Comparison of ENCODE assay signal across 9 cellular contexts in genomic region chr7:39734605-39735004, GRCh38.
A peak's percentile ranks its signal among the peaks of the same experiment; 100 is the strongest.
DNase-seq lines count a peak whose midpoint lies in the region; ATAC-seq, FAIRE-seq and TF ChIP-seq lines count a peak whose summit lies in the region.
"Had no signal": no experiment of that assay in that cellular context is flagged by ENCODE, and none has a peak within 500 bp of the region (broad histone marks: within the 10 kb centered on the region; RNA-seq: fewer than 3 reads in every experiment).

No MANE protein-coding gene starts in this region.

- H3K27ac ChIP-seq in BLaER1 treated with 17β-estradiol and CSF1 and Interleukin-3, amounts not matched to agents 10 nM and 100 nM, result peak overlapping the region in 9 of 11 experiments; percentile 73 to 90 (median 87); a peak in 16 of 22 replicates
- H3K27ac ChIP-seq in HUES64 (ENCODE audit: low read depth, low read length) (peak overlapping the region; percentile 87; the same call in 1 of the 2 replicates), GM12878 (ENCODE audit: control insufficient read depth, insufficient read depth) (peak overlapping the region; percentile 80)

- in situ Hi-C loops in GM12878 (cut with MboI), result loop anchor here (25.0 kb wide), 1 partner anchor 1372 kb away; no protein-coding TSS in a partner anchor

- H3K4me2 ChIP-seq in BLaER1 treated with 17β-estradiol and CSF1 and Interleukin-3, amounts not matched to agents 10 nM and 100 nM, result peak overlapping the region; percentile 79 to 98 (median 94)
- H3K4me2 ChIP-seq in GM12878 (ENCODE audit: control insufficient read depth, insufficient read depth), result peak overlapping the region; percentile 93

- H3K4me1 ChIP-seq in BLaER1 treated with 17β-estradiol and CSF1 and Interleukin-3, amounts not matched to agents 10 nM and 100 nM, result peaks cover 44 to 62% (median 49%) of the 10 kb centered on the region in 10 experiments
- H3K4me1 ChIP-seq in HUES64 (ENCODE audit: insufficient read depth, low read length) (peaks cover 24% of the 10 kb centered on the region), GM12878 (ENCODE audit: control insufficient read depth, insufficient read depth, low read length) (peaks cover 10% of the 10 kb centered on the region), mucosa of stomach (ENCODE audit: control insufficient read depth, insufficient read depth, low read length) (peaks cover 19% of the 10 kb centered on the region)

- CTCF ChIA-PET in GM12878 (lab: Yijun Ruan, JAX), result interaction anchor here (0.5 to 6.8 kb wide), 9 partner anchors 8 to 162 kb away, joined by 3 to 90 read pairs (median 4); no protein-coding TSS in a partner anchor

- H3K9me3 ChIP-seq in BLaER1 treated with 17β-estradiol and CSF1 and Interleukin-3, amounts not matched to agents 10 nM and 100 nM (replicated peaks in 1 of 11), result peaks cover 0 to 15% (median 3%) of the 10 kb centered on the region in 11 experiments; a peak in 5 of 22 replicates
- H3K9me3 ChIP-seq in HUES64 (ENCODE audit: insufficient read depth, low read depth, low read length) (no peaks in the 10 kb centered on the region), GM12878 (replicated peaks; ENCODE audit: control insufficient read depth, insufficient read depth, low read length) (no peaks in the 10 kb centered on the region; the same call in 2 of the 3 replicates), mucosa of stomach (ENCODE audit: control insufficient read depth, low read length) (no peaks in the 10 kb centered on the region)
- H3K9me3 ChIP-seq: adrenal gland had no signal

- DNase-seq in GM12878 (ENCODE audit: low read depth, low spot score), result no peak
- no peak for DNase-seq in DMS79 (lab: John Stamatoyannopoulos, UW)
- DNase-seq in NCI-H2196 (lab: John Stamatoyannopoulos, UW; ENCODE audit: unreplicated experiment), result no peak
- no peak for DNase-seq in effector CD8-positive, alpha-beta T cell (lab: John Stamatoyannopoulos, UW)
- DNase-seq: adrenal gland had no signal

- no TSS peak for BruUV-seq in GM12878 (replicated peaks; lab: Mats Ljungman, UMichigan)

- H3K27me3 ChIP-seq in BLaER1 treated with 17β-estradiol and CSF1 and Interleukin-3, amounts not matched to agents 10 nM and 100 nM, result no peaks in the 10 kb centered on the region
- peaks cover 14% of the 10 kb centered on the region; the same call in 1 of the 2 replicates for H3K27me3 ChIP-seq in HUES64 (ENCODE audit: insufficient read depth, low read length)
- no peaks in the 10 kb centered on the region for H3K27me3 ChIP-seq in GM12878 (replicated peaks in 1 of 2; ENCODE audit: control insufficient read depth in 2 of 2, insufficient read depth in 2 of 2, low read length in 1 of 2)
- no peaks in the 10 kb centered on the region for H3K27me3 ChIP-seq in mucosa of stomach (ENCODE audit: control insufficient read depth, insufficient read depth, low read length)
- H3K27me3 ChIP-seq: adrenal gland had no signal

- POLR2A ChIA-PET in GM12878 (lab: Charles Lee), result interaction anchor here (1.3 to 4.8 kb wide), 3 partner anchors 8 to 112 kb away, joined by 4 to 64 read pairs (median 5); partner anchors contain the start of gene RALA

- peaks cover 0 to 12% (median 8%) of the 10 kb centered on the region in 11 experiments; a peak in 9 of 22 replicates for H3K36me3 ChIP-seq in BLaER1 treated with 17β-estradiol and CSF1 and Interleukin-3, amounts not matched to agents 10 nM and 100 nM
- H3K36me3 ChIP-seq in HUES64 (ENCODE audit: insufficient read depth, low read length), result no peaks in the 10 kb centered on the region
- no peaks in the 10 kb centered on the region for H3K36me3 ChIP-seq in GM12878 (ENCODE audit: control insufficient read depth in 2 of 2, insufficient read depth in 2 of 2, low read length in 1 of 2)
- H3K36me3 ChIP-seq in mucosa of stomach (ENCODE audit: control insufficient read depth, insufficient read depth, low read length), result no peaks in the 10 kb centered on the region
- H3K36me3 ChIP-seq: adrenal gland had no signal

- FAIRE-seq in GM12878 (lab: Jason Lieb, UNC), result no peak

- peaks cover 27% of the 10 kb centered on the region for H3K79me2 ChIP-seq in GM12878 (ENCODE audit: control insufficient read depth, insufficient read depth, low read length)

- SMC1A ChIA-PET in GM12878 (lab: Charles Lee; ENCODE audit: uncharacterized antibody, unreplicated experiment), result interaction anchor here (1.0 to 4.9 kb wide), 11 partner anchors 11 to 168 kb away, joined by 3 to 82 read pairs (median 4); partner anchors contain the start of genes RALA and YAE1

- no peaks in the 10 kb centered on the region for H4K20me1 ChIP-seq in BLaER1 treated with 17β-estradiol and CSF1 and Interleukin-3, amounts not matched to agents 10 nM and 100 nM
- no peaks in the 10 kb centered on the region for H4K20me1 ChIP-seq in GM12878 (ENCODE audit: control insufficient read depth, insufficient read depth)

- intact Hi-C loops in GM12878 (cut with micrococcal nuclease; ENCODE audit: unreplicated experiment), result loop anchor here (2.0 kb wide), 1 partner anchor 214 kb away; no protein-coding TSS in a partner anchor

- peak overlapping the region in 10 of 11 experiments; percentile 4 to 85 (median 80); a peak in 17 of 22 replicates for H3K9ac ChIP-seq in BLaER1 treated with 17β-estradiol and CSF1 and Interleukin-3, amounts not matched to agents 10 nM and 100 nM
- H3K9ac ChIP-seq in HUES64 (ENCODE audit: low read depth, low read length), result peak overlapping the region; percentile 27; the same call in 1 of the 2 replicates
- peak overlapping the region; percentile 87 for H3K9ac ChIP-seq in GM12878 (ENCODE audit: control insufficient read depth, insufficient read depth, low read length)
- H3K9ac ChIP-seq in mucosa of stomach (ENCODE audit: low read length), result peak overlapping the region; percentile 69

- H3K4me3 ChIP-seq in BLaER1 treated with 17β-estradiol and CSF1 and Interleukin-3, amounts not matched to agents 10 nM and 100 nM, result peak overlapping the region in 9 of 10 experiments; percentile 55 to 79 (median 66); a peak in 17 of 20 replicates
- H3K4me3 ChIP-seq in HUES64 (ENCODE audit: low read length) (peak overlapping the region; percentile 54), GM12878 (peak overlapping the region; percentile 77), mucosa of stomach (ENCODE audit: low read length) (no peak overlapping the region)

- RAD21 ChIA-PET in GM12878 (lab: Charles Lee; ENCODE audit: unreplicated experiment), result interaction anchor here (0.7 to 20.6 kb wide), 6 partner anchors 10 to 154 kb away, joined by 4 to 410 read pairs (median 5); partner anchors contain the start of gene RALA

- WGBS in HUES64, result 73% methylated on average over 2 of the region's 2 CpGs
- WGBS in GM12878 (ENCODE audit: insufficient coverage, insufficient replicate concordance, low lambda C conversion rate, missing lambda C conversion rate), result 0% methylated on average over 2 of the region's 2 CpGs

- TF ChIP-seq CTCF in GM12878 (IDR thresholded peaks at IDR 0.05 in 2 of 3, conservative IDR thresholded peaks at IDR 0.05 in 1 of 3; ENCODE audit: control insufficient read depth in 2 of 3, extremely low read depth in 1 of 3, insufficient read depth in 1 of 3, low read depth in 3 of 3, low read length in 3 of 3), result no peak

- peak overlapping the region; percentile 88; the same call in 1 of the 2 replicates for H2AFZ ChIP-seq in GM12878 (ENCODE audit: control insufficient read depth, low read depth, low read length)

- TF ChIP-seq POLR2A in GM12878 (IDR thresholded peaks at IDR 0.05; ENCODE audit: low read depth, low read length), result no peak

- TF ChIP-seq RAD21 in GM12878 (IDR thresholded peaks at IDR 0.05; ENCODE audit: insufficient read depth, low read depth, low read length), result no peak

- ATAC-seq in GM12878 (no peak), HG03045 (IDR thresholded peaks at IDR 0.05; ENCODE audit: unreplicated experiment) (no peak)

- no peak for TF ChIP-seq EP300 in GM12878 (IDR thresholded peaks at IDR 0.05; ENCODE audit: borderline replicate concordance in 1 of 2, control insufficient read depth in 1 of 2, low read depth in 2 of 2, low read length in 2 of 2)

TF ChIP-seq in GM12878, 131 proteins besides CTCF, POLR2A, EP300 and RAD21:
- peak in 1 of 2 experiments; percentile 6; a peak in 1 of 4 replicates for TF ChIP-seq IKZF2 (IDR thresholded peaks at IDR 0.05)
- no peak for TF ChIP-seq ASH2L (IDR thresholded peaks at IDR 0.05; ENCODE audit: borderline replicate concordance, low read depth)
TF ChIP-seq in GM12878: peak in this region for 1.

Comparison
In these comparisons a context has a peak if more than half of its experiments do, and no peak if none do; other contexts are left out.
1. H3K9ac ChIP-seq: peak in every context shown above with its lines; median percentile 87 in GM12878; 80 in BLaER1 treated with 17β-estradiol and CSF1 and Interleukin-3, amounts not matched to agents 10 nM and 100 nM; 69 in mucosa of stomach; 27 in HUES64.